ENCODE assay signal across 1 cellular context in the genomic region with DNA sequence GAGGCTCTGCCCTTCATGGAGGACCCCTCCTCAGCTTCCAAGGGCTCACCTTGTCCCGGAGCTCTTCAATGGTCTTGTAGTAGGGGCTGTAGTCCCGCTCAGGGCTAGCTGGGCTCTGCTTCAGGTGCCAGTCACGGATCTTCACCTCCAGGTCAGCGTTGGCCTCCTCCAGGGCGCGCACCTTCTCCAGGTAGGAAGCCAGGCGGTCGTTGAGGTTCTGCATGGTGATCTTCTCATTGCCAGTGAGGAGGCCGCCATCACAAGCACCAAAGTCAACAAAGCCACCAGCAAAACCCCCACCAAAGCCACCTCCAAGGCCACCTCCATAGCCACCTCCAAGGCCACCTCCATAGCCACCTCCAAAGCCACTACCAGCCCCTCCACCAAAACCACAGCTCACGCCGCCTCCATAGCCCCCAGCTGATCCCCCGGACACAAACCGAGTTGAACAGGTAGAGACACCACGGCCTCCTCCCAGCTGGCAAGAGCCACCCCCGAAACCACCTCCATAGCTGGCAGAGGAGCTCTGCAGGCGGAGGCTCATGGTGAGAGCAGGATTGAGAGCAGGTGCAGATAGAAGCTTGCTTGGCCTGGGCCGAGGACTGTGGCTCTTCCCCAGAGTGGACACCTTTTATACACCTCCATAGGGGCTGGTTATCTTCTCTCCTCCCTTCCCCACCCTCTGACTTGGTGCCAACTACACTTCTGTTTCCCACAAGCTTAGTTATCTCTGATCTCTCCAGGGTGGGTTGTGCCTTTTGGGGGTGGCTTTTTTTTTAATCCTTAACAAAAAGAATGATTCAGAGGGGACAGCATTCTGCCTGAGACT.
TF ChIP-seq lines count a peak whose summit lies in the region.

A gene (minus strand): TSS at position 606 of the 829 bp plus-strand sequence. CDS start 62 bp downstream, at position 544.

TF ChIP-seq in K562, 482 proteins besides CTCF, POLR2A, EP300 and RAD21:
- TF ChIP-seq IFI16 (CRISPR knock-in tag; IDR thresholded peaks at IDR 0.05) (no peak), CBFA2T2 (conservative IDR thresholded peaks at IDR 0.05) (no peak), MIER1 (IDR thresholded peaks at IDR 0.05; ENCODE audit: low read depth) (no peak), ZNF347 (CRISPR knock-in tag; IDR thresholded peaks at IDR 0.05; ENCODE audit: low read depth) (no peak)
- TF ChIP-seq, protein P1, sequence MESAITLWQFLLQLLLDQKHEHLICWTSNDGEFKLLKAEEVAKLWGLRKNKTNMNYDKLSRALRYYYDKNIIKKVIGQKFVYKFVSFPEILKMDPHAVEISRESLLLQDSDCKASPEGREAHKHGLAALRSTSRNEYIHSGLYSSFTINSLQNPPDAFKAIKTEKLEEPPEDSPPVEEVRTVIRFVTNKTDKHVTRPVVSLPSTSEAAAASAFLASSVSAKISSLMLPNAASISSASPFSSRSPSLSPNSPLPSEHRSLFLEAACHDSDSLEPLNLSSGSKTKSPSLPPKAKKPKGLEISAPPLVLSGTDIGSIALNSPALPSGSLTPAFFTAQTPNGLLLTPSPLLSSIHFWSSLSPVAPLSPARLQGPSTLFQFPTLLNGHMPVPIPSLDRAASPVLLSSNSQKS (CRISPR knock-in tag; IDR thresholded peaks at IDR 0.05) = no peak
